In the genomic region with DNA sequence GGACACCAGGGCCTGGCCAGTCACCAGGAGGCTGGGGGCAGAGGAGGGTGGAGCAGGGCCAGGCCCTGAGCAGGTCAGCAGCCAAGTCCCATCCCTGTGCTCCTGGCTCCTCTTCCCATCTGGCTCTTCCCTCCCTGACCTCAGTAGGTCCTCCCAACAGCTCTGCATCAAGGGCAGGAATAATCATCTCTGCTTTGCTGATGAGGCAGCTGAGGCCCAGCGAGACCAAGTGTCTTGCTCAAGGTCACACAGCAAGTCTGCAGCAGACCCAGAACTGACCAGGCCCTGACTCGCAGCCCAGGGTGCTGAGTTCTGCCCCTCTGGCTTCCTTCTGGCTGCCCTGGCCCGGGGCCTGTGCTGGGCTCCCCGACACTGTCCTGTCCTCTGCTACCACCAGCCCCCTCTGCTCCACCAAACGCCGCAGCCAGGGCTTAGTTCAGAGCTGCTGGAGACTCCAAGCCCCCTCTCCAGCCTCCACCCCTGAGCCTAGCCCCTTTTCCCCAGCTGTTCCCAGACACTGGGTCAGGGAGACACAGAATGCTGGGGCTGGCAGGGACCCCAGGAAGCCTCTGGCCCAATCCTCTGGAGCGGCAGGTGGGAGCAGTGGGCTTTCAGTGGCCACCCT, we compare ENCODE assay signal across 19 cellular contexts.
"Had no signal": no experiment of that assay in that cellular context is flagged by ENCODE, and none has a peak within 500 bp of the region (broad histone marks: within the 10 kb centered on the region; RNA-seq: fewer than 3 reads in every experiment).

No MANE protein-coding gene starts in this region.

- H3K27ac Mint-ChIP-seq: activated naive CD4-positive, alpha-beta T cell treated with anti-CD3 and anti-CD28 coated beads, Interleukin-2, amount 10 ng/mL, durations not matched to agents 7 days and 5 days; T-helper 1 cell treated with Interleukin-12 subunit alpha and Interleukin-12 subunit beta and Interleukin-4 antibody, amounts not matched to agents 30 μg/mL and 1 μg/mL, for 36 hours had no signal

- H3K4me3 Mint-ChIP-seq: activated naive CD4-positive, alpha-beta T cell treated with anti-CD3 and anti-CD28 coated beads, Interleukin-2, amount 10 ng/mL, durations not matched to agents 7 days and 5 days; activated T-cell treated with anti-CD3 and anti-CD28 coated beads, Interleukin-2, amount 50 U/mL, for 4 hours; nephron; T-helper 1 cell treated with Interleukin-12 subunit alpha and Interleukin-12 subunit beta and Interleukin-4 antibody, amounts not matched to agents 30 μg/mL and 1 μg/mL, for 36 hours had no signal

- ATAC-seq: activated T-cell treated with anti-CD3 and anti-CD28 coated beads, Interleukin-2, amount 50 U/mL, for 4 hours; esophagus mucosa; stimulated activated naive CD8-positive, alpha-beta T cell treated with anti-CD3 and anti-CD28 coated beads, Interleukin-15, Interleukin-2, amounts not matched to agents 100 U/mL and 50 U/mL, for 24 hours had no signal

- H3K27ac ChIP-seq: left ventricle myocardium inferior, thyroid gland had no signal

- DNase-seq: activated CD4-positive, alpha-beta T cell treated with anti-CD3 and anti-CD28 coated beads for 4 hours; activated CD4-positive, alpha-beta T cell treated with anti-CD3 and anti-CD28 coated beads, Interleukin-2, amount 50 U/mL, for 48 hours; activated CD4-positive, CD25-positive, alpha-beta regulatory T cell; activated CD8-positive, alpha-beta memory T cell treated with anti-CD3 and anti-CD28 coated beads, Interleukin-2, amount 50 U/mL, for 48 hours; activated naive CD4-positive, alpha-beta T cell treated with anti-CD3 and anti-CD28 coated beads, Interleukin-2, amount 10 ng/mL, durations not matched to agents 7 days and 5 days; activated T-cell treated with anti-CD3 and anti-CD28 coated beads, Interleukin-2, amount 50 U/mL, for 4 hours; dermis blood vessel endothelial cell; effector CD8-positive, alpha-beta T cell; hippocampal formation; left ventricle myocardium inferior; mammary epithelial cell; midbrain; stimulated activated CD4-positive, alpha-beta T cell treated with anti-CD3 and anti-CD28 coated beads, Interleukin-4, amount 100 ng/mL, for 1 hour; stimulated activated naive CD8-positive, alpha-beta T cell treated with anti-CD3 and anti-CD28 coated beads, Interleukin-15, Interleukin-2, amounts not matched to agents 100 U/mL and 50 U/mL, for 24 hours; T1000; thyroid gland had no signal

- H3K9me3 ChIP-seq: thyroid gland had no signal

- H3K27me3 ChIP-seq: thyroid gland had no signal

- H3K36me3 Mint-ChIP-seq: activated naive CD4-positive, alpha-beta T cell treated with anti-CD3 and anti-CD28 coated beads, Interleukin-2, amount 10 ng/mL, durations not matched to agents 7 days and 5 days had no signal

- H3K4me3 ChIP-seq: left ventricle myocardium inferior, thyroid gland had no signal

- H3K9me3 Mint-ChIP-seq: activated naive CD4-positive, alpha-beta T cell treated with anti-CD3 and anti-CD28 coated beads, Interleukin-2, amount 10 ng/mL, durations not matched to agents 7 days and 5 days; T-helper 1 cell treated with Interleukin-12 subunit alpha and Interleukin-12 subunit beta and Interleukin-4 antibody, amounts not matched to agents 30 μg/mL and 1 μg/mL, for 36 hours had no signal

- H3K4me1 ChIP-seq: left ventricle myocardium inferior, thyroid gland had no signal

- H3K4me1 Mint-ChIP-seq: activated naive CD4-positive, alpha-beta T cell treated with anti-CD3 and anti-CD28 coated beads, Interleukin-2, amount 10 ng/mL, durations not matched to agents 7 days and 5 days; nephron had no signal

- H3K36me3 ChIP-seq: left ventricle myocardium inferior, thyroid gland had no signal
